Comparison of ENCODE assay signal across 21 cellular contexts in genomic region chr7:79361214-79361613, GRCh38.
DNase-seq lines count a peak whose midpoint lies in the region; ATAC-seq, FAIRE-seq and TF ChIP-seq lines count a peak whose summit lies in the region.
"Had no signal": no experiment of that assay in that cellular context is flagged by ENCODE, and none has a peak within 500 bp of the region (broad histone marks: within the 10 kb centered on the region; RNA-seq: fewer than 3 reads in every experiment).

No MANE protein-coding gene starts in this region.

- in situ Hi-C loops in ACHN (cut with HindIII; ENCODE audit: low pct_ligation_motif_present, low pct_unique_long_range_greater_than_20kb, low sequenced_read_pairs): no loop called here

- no peaks in the 10 kb centered on the region for H3K36me3 ChIP-seq in bronchial epithelial cell (ENCODE audit: control insufficient read depth, insufficient read depth, low read length)
- H3K36me3 ChIP-seq: lower lobe of right lung, thoracic aorta had no signal

- no peaks in the 10 kb centered on the region for H3K27me3 Mint-ChIP-seq in activated CD4-positive, alpha-beta T cell treated with anti-CD3 and anti-CD28 coated beads, Interleukin-2, amount 10 ng/mL, durations not matched to agents 7 days and 5 days
- H3K27me3 Mint-ChIP-seq: activated CD8-positive, alpha-beta memory T cell treated with anti-CD3 and anti-CD28 coated beads, Interleukin-2, amount 10 ng/mL, durations not matched to agents 7 days and 5 days; activated T-helper 17 cell treated with anti-CD3 and anti-CD28 coated beads, Interleukin-2, amount 50 U/mL, for 72 hours; CD8-positive, alpha-beta memory T cell had no signal

- H3K27ac Mint-ChIP-seq in activated CD4-positive, alpha-beta T cell treated with anti-CD3 and anti-CD28 coated beads, Interleukin-2, amount 10 ng/mL, durations not matched to agents 7 days and 5 days: no peak overlapping the region
- H3K27ac Mint-ChIP-seq: activated CD8-positive, alpha-beta memory T cell treated with anti-CD3 and anti-CD28 coated beads, Interleukin-2, amount 10 ng/mL, durations not matched to agents 7 days and 5 days; activated naive CD8-positive, alpha-beta T cell treated with anti-CD3 and anti-CD28 coated beads for 36 hours; activated T-helper 17 cell treated with anti-CD3 and anti-CD28 coated beads, Interleukin-2, amount 50 U/mL, for 72 hours; CD8-positive, alpha-beta memory T cell had no signal

- H3K9me3 Mint-ChIP-seq in activated CD4-positive, alpha-beta T cell treated with anti-CD3 and anti-CD28 coated beads, Interleukin-2, amount 10 ng/mL, durations not matched to agents 7 days and 5 days: no peaks in the 10 kb centered on the region

- H3K36me3 Mint-ChIP-seq in activated CD4-positive, alpha-beta T cell treated with anti-CD3 and anti-CD28 coated beads, Interleukin-2, amount 10 ng/mL, durations not matched to agents 7 days and 5 days (ENCODE audit: low read depth): no peaks in the 10 kb centered on the region
- H3K36me3 Mint-ChIP-seq: activated CD8-positive, alpha-beta memory T cell treated with anti-CD3 and anti-CD28 coated beads, Interleukin-2, amount 10 ng/mL, durations not matched to agents 7 days and 5 days; activated naive CD8-positive, alpha-beta T cell treated with anti-CD3 and anti-CD28 coated beads for 36 hours; CD8-positive, alpha-beta memory T cell had no signal

- TF ChIP-seq POLR2A in NB4 (IDR thresholded peaks at IDR 0.05; ENCODE audit: extremely low read depth, insufficient read length): no peak

- TF ChIP-seq CTCF in GM12874 (IDR thresholded peaks at IDR 0.05; ENCODE audit: insufficient read depth, low read depth, low read length) (peak; percentile 19; the same call in 1 of the 2 replicates), NB4 (IDR thresholded peaks at IDR 0.05; ENCODE audit: low read depth, low read length) (peak; percentile 20), bronchial epithelial cell (IDR thresholded peaks at IDR 0.05; ENCODE audit: insufficient read depth, low read length, severe bottlenecking) (peak; percentile 34)

- CTCF ChIA-PET in activated CD4-positive, alpha-beta T cell treated with anti-CD3 and anti-CD28 coated beads, Interleukin-2, amount 10 ng/mL, durations not matched to agents 7 days and 5 days (lab: Charles Lee): no interaction called here

- H3K4me3 ChIP-seq in NB4 (ENCODE audit: low read depth, low read length): no peak overlapping the region
- H3K4me3 ChIP-seq in bronchial epithelial cell (ENCODE audit: low read depth, low read length): no peak overlapping the region
- H3K4me3 ChIP-seq: GM12878, lower lobe of right lung, thoracic aorta had no signal

- no peaks in the 10 kb centered on the region for H3K4me1 Mint-ChIP-seq in activated CD4-positive, alpha-beta T cell treated with anti-CD3 and anti-CD28 coated beads, Interleukin-2, amount 10 ng/mL, durations not matched to agents 7 days and 5 days
- H3K4me1 Mint-ChIP-seq: activated CD8-positive, alpha-beta memory T cell treated with anti-CD3 and anti-CD28 coated beads, Interleukin-2, amount 10 ng/mL, durations not matched to agents 7 days and 5 days; activated naive CD8-positive, alpha-beta T cell treated with anti-CD3 and anti-CD28 coated beads for 36 hours; activated T-helper 17 cell treated with anti-CD3 and anti-CD28 coated beads, Interleukin-2, amount 50 U/mL, for 72 hours; CD8-positive, alpha-beta memory T cell had no signal

- FAIRE-seq in bronchial epithelial cell (lab: Jason Lieb, UNC): no peak
- FAIRE-seq: GM12878 had no signal

- POLR2A ChIA-PET in activated CD4-positive, alpha-beta T cell treated with anti-CD3 and anti-CD28 coated beads, Interleukin-2, amount 10 ng/mL, durations not matched to agents 7 days and 5 days (lab: Charles Lee): no interaction called here

- DNase-seq in ACHN: peak; percentile 23
- DNase-seq in NB4 (ENCODE audit: low read depth): peak; percentile 9
- no peak for DNase-seq in bronchial epithelial cell (ENCODE audit: low read depth)
- no peak for DNase-seq in HK-2 (ENCODE audit: unreplicated experiment)
- no peak for DNase-seq in GM19238 (ENCODE audit: insufficient read length, low spot score)
- DNase-seq in activated CD4-positive, alpha-beta T cell treated with anti-CD3 and anti-CD28 coated beads, Interleukin-2, amount 10 ng/mL, durations not matched to agents 7 days and 5 days: no peak
- DNase-seq: activated CD8-positive, alpha-beta memory T cell treated with anti-CD3 and anti-CD28 coated beads, Interleukin-2, amount 10 ng/mL, durations not matched to agents 7 days and 5 days; activated naive CD8-positive, alpha-beta T cell treated with anti-CD3 and anti-CD28 coated beads for 36 hours; CD8-positive, alpha-beta memory T cell; lower lobe of right lung; NCI-H1417 treated with DMSO at 0.1 percent for 48 hours; NCI-H2171; NCI-H526; occipital lobe; SK-N-SH; T1000 had no signal

- no peak for ATAC-seq in GM18868 (IDR thresholded peaks at IDR 0.05; ENCODE audit: unreplicated experiment)
- ATAC-seq: activated CD8-positive, alpha-beta memory T cell treated with anti-CD3 and anti-CD28 coated beads, Interleukin-2, amount 10 ng/mL, durations not matched to agents 7 days and 5 days; activated T-helper 17 cell treated with anti-CD3 and anti-CD28 coated beads, Interleukin-2, amount 50 U/mL, for 72 hours; GM12878; lower lobe of right lung had no signal

- no peaks in the 10 kb centered on the region for H3K27me3 ChIP-seq in bronchial epithelial cell (ENCODE audit: control insufficient read depth, insufficient read depth, low read length)

- H3K4me3 Mint-ChIP-seq in activated CD4-positive, alpha-beta T cell treated with anti-CD3 and anti-CD28 coated beads, Interleukin-2, amount 10 ng/mL, durations not matched to agents 7 days and 5 days: no peak overlapping the region
- H3K4me3 Mint-ChIP-seq: activated CD8-positive, alpha-beta memory T cell treated with anti-CD3 and anti-CD28 coated beads, Interleukin-2, amount 10 ng/mL, durations not matched to agents 7 days and 5 days; activated naive CD8-positive, alpha-beta T cell treated with anti-CD3 and anti-CD28 coated beads for 36 hours; activated T-helper 17 cell treated with anti-CD3 and anti-CD28 coated beads, Interleukin-2, amount 50 U/mL, for 72 hours; CD8-positive, alpha-beta memory T cell had no signal

Comparison
In these comparisons a context has a peak if more than half of its experiments do, and no peak if none do; other contexts are left out.
1. DNase-seq: peak in ACHN (single experiment) and NB4 (single experiment); none in bronchial epithelial cell (single experiment), HK-2 (single experiment), GM19238 (single experiment) and activated CD4-positive, alpha-beta T cell treated with anti-CD3 and anti-CD28 coated beads, Interleukin-2, amount 10 ng/mL, durations not matched to agents 7 days and 5 days (single experiment).
2. Peak in every context shown above with its lines, with median percentiles within 50 percentile points of each other: CTCF ChIP-seq.